ENCODE assay signal across 8 cellular contexts in the genomic region with DNA sequence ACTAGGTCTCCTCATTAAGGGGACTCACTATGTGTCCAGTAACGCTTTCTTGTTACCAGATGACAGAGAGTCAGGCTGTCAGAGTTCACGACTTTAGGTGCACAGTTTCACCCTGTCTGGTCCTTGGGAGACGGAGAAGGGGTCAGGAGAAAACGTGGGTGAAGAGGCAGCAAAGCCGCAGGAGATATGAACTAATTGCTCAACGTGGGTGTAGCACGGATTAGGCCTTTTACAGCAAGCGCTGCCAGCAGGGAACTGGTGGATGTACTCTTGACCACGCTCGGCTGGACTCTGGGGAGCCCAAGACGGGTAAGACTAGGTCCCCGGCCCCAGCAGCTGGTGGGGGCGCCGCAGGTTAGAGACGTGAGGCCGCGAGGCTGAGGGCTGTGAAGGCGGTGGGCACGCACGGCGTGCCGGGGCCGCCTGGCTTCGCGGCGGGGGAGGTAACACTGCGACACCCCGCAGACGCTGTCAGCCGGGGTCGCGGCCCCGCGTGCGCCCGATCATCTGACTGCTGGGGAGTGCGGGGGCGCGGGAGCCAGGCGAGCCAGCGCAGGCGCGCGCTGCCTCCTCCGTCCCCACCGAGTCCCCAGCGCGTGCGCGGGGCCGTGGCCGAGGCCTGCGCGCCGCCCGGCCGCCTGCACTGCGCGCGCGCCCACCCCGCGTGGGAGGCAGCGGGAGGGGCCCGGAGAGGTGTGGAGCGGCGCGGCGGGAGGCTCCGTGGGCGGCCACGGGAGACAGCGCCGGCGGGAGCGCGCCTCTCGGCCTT. TPM values are rescaled to one million over a fixed set of nuclear protein-coding genes. Genes with fewer than 3 reads are reported as not detected.
DNase-seq lines count a peak whose midpoint lies in the region; ATAC-seq and TF ChIP-seq lines count a peak whose summit lies in the region.

A gene with protein sequence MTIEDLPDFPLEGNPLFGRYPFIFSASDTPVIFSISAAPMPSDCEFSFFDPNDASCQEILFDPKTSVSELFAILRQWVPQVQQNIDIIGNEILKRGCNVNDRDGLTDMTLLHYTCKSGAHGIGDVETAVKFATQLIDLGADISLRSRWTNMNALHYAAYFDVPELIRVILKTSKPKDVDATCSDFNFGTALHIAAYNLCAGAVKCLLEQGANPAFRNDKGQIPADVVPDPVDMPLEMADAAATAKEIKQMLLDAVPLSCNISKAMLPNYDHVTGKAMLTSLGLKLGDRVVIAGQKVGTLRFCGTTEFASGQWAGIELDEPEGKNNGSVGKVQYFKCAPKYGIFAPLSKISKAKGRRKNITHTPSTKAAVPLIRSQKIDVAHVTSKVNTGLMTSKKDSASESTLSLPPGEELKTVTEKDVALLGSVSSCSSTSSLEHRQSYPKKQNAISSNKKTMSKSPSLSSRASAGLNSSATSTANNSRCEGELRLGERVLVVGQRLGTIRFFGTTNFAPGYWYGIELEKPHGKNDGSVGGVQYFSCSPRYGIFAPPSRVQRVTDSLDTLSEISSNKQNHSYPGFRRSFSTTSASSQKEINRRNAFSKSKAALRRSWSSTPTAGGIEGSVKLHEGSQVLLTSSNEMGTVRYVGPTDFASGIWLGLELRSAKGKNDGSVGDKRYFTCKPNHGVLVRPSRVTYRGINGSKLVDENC (plus strand): TSS at position 575 of the 769 bp plus-strand sequence. CDS start 5,974 bp downstream, outside the sequence.

- no peak within 1 kb of the TSS for H3K27ac ChIP-seq in HL-60 (replicated peaks)

- peak within 1 kb of the TSS; percentile 24 for H3K4me3 ChIP-seq in HL-60 (replicated peaks; ENCODE audit: insufficient read depth, low read length)

- peaks cover 47% of the 10 kb centered on the region for H3K27me3 ChIP-seq in HL-60 (ENCODE audit: insufficient read depth, poor library complexity, severe bottlenecking)

- ATAC-seq in GM19023 (IDR thresholded peaks at IDR 0.05; ENCODE audit: unreplicated experiment) = peak; percentile 53

- TF ChIP-seq CTCF in HL-60 (IDR thresholded peaks at IDR 0.05; ENCODE audit: insufficient read depth, low read length) = no peak

- DNase-seq in A172 (ENCODE audit: low spot score) (peak; percentile 19), HL-60 (ENCODE audit: low read depth in 1 of 2, low spot score in 1 of 2) (no peak), cerebellar cortex (ENCODE audit: low spot score) (peak; percentile 46), kidney glomerular epithelial cell (lab: John Stamatoyannopoulos, UW) (peak; percentile 19), GF-D8 (lab: John Stamatoyannopoulos, UW) (no peak)
- DNase-seq in activated CD4-positive, alpha-beta T cell treated with anti-CD3 and anti-CD28 coated beads for 24 hours (ENCODE audit: low read depth in 2 of 2) = peak; percentile 39 to 59
- DNase-seq in stimulated activated CD4-positive, alpha-beta T cell treated with anti-CD3 and anti-CD28 coated beads, Interleukin-1b, Interleukin-23, amount 100 ng/mL, for 24 hours (ENCODE audit: low read depth in 4 of 4, low spot score in 1 of 4) = peak in 3 of 4 experiments; percentile 45 to 59 (median 57)

RNA-seq across cellular contexts. Expression of the gene that starts here (rescaled TPM):
- total RNA-seq in A172 (2014; rRNA removed; shearing (Covaris generic)) = 26.9 and 40.2 TPM in 2 replicates

Comparison
In these comparisons a context has a peak if more than half of its experiments do, and no peak if none do; other contexts are left out.
1. DNase-seq: peak in A172 (single experiment), activated CD4-positive, alpha-beta T cell treated with anti-CD3 and anti-CD28 coated beads for 24 hours (2 of 2), cerebellar cortex (single experiment), kidney glomerular epithelial cell (single experiment) and stimulated activated CD4-positive, alpha-beta T cell treated with anti-CD3 and anti-CD28 coated beads, Interleukin-1b, Interleukin-23, amount 100 ng/mL, for 24 hours (3 of 4); none in HL-60 (0 of 2) and GF-D8 (single experiment).